ENCODE assay signal across 1 cellular context in the genomic region with DNA sequence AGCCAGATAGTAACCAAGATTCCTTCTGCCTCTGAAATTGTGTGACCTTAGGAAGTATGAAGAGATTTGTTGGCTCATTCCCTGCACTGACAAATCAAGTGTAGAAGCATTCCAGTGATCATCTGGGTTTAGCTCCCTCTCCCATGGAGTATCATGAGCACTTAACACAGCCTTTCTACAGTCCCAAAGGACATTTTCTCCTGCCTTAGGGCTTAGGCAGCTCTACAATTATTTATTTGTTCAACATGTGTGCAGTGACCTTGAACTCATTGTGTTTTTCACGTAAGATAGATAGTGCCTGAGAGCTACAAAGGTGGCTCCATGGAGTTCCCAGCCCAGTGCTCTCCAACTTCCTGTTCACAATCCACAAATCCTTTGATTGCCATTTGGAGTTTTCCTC.
TF ChIP-seq lines count a peak whose summit lies in the region.

No MANE protein-coding gene starts in this region.

TF ChIP-seq in SK-N-SH treated with all-trans-retinoic acid at 6 μM for 48 hours, 23 proteins besides CTCF, POLR2A, EP300 and RAD21 (continued from another document):
- TF ChIP-seq TSHZ2 (CRISPR knock-in tag; IDR thresholded peaks at IDR 0.05) = no peak
TF ChIP-seq in SK-N-SH treated with all-trans-retinoic acid at 6 μM for 48 hours: peak in this region for 0.
